17 cellular contexts compared by ENCODE assay signal in genomic region chr6:35635601-35636597, GRCh38. TPM values are rescaled to one million over a fixed set of nuclear protein-coding genes. Genes with fewer than 3 reads are reported as not detected.
DNase-seq lines count a peak whose midpoint lies in the region; ATAC-seq and TF ChIP-seq lines count a peak whose summit lies in the region.
"Had no signal": no experiment of that assay in that cellular context is flagged by ENCODE, and none has a peak within 500 bp of the region (broad histone marks: within the 10 kb centered on the region; RNA-seq: fewer than 3 reads in every experiment).

No MANE protein-coding gene starts in this region.

- H3K9ac ChIP-seq in Karpas-422 (ENCODE audit: low read length), result no peak overlapping the region

- no peaks in the 10 kb centered on the region for H4K20me1 ChIP-seq in Karpas-422 (ENCODE audit: insufficient read depth, low read depth, low read length)

- H3K9me3 ChIP-seq in Karpas-422 (ENCODE audit: low read length), result no peaks in the 10 kb centered on the region
- no peaks in the 10 kb centered on the region for H3K9me3 ChIP-seq in psoas muscle
- H3K9me3 ChIP-seq: heart left ventricle had no signal

- H3K36me3 Mint-ChIP-seq in activated CD4-positive, alpha-beta T cell treated with anti-CD3 and anti-CD28 coated beads for 36 hours (ENCODE audit: low read depth), result peaks cover 49% of the 10 kb centered on the region
- H3K36me3 Mint-ChIP-seq: natural killer cell had no signal

- TF ChIP-seq CTCF in psoas muscle (IDR thresholded peaks at IDR 0.05), result no peak

- POLR2A ChIA-PET in activated CD4-positive, alpha-beta T cell treated with anti-CD3 and anti-CD28 coated beads for 36 hours (lab: Charles Lee), result no interaction called here

- peaks cover 22% of the 10 kb centered on the region; the same call in 1 of the 2 replicates for H3K79me2 ChIP-seq in Karpas-422 (ENCODE audit: low read length)

- DNase-seq in activated CD4-positive, alpha-beta T cell treated with anti-CD3 and anti-CD28 coated beads for 36 hours, result no peak
- no peak for DNase-seq in activated CD4-positive, alpha-beta T cell treated with anti-CD3 and anti-CD28 coated beads, Interleukin-2, amount 50 U/mL, for 48 hours
- DNase-seq in Karpas-422 (peak; percentile 7), amniotic epithelial cell (ENCODE audit: low read depth) (peak; percentile 45), psoas muscle (no peak), DMS79 (lab: John Stamatoyannopoulos, UW) (no peak), epidermal melanocyte (ENCODE audit: insufficient read length, low spot score) (no peak), nucleus accumbens (lab: John Stamatoyannopoulos, UW) (no peak)
- DNase-seq: H9, heart left ventricle, KBM-7, mammary epithelial cell, natural killer cell, NCI-H1092 treated with DMSO at 0.1 percent for 48 hours, NCI-H2081 treated with DMSO at 0.1 percent for 48 hours had no signal

- peaks cover 22% of the 10 kb centered on the region for H3K36me3 ChIP-seq in Karpas-422 (ENCODE audit: insufficient read depth, low read length)
- peaks cover 17 to 96% of the 10 kb centered on the region in 2 donors for H3K36me3 ChIP-seq in psoas muscle (ENCODE audit: insufficient read depth in 1 of 2, low read depth in 1 of 2)

- peaks cover 33% of the 10 kb centered on the region for H3K4me1 Mint-ChIP-seq in activated CD4-positive, alpha-beta T cell treated with anti-CD3 and anti-CD28 coated beads for 36 hours
- H3K4me1 Mint-ChIP-seq: natural killer cell had no signal

- H3K4me3 ChIP-seq in Karpas-422 (ENCODE audit: low read length), result no peak overlapping the region
- no peak overlapping the region for H3K4me3 ChIP-seq in psoas muscle
- H3K4me3 ChIP-seq: cardiac muscle cell, heart left ventricle had no signal

- H3K4me1 ChIP-seq in Karpas-422 (ENCODE audit: low read length) (peaks cover 11% of the 10 kb centered on the region), psoas muscle (peaks cover 35% of the 10 kb centered on the region)

- intact Hi-C loops in activated CD4-positive, alpha-beta T cell treated with anti-CD3 and anti-CD28 coated beads for 36 hours (cut with DNase I, micrococcal nuclease), result no loop called here
- intact Hi-C loops in psoas muscle (cut with DNase I), result no loop called here

- H3K4me3 Mint-ChIP-seq in activated CD4-positive, alpha-beta T cell treated with anti-CD3 and anti-CD28 coated beads for 36 hours, result no peak overlapping the region
- H3K4me3 Mint-ChIP-seq: H9, natural killer cell had no signal

- H3K27me3 Mint-ChIP-seq in activated CD4-positive, alpha-beta T cell treated with anti-CD3 and anti-CD28 coated beads for 36 hours, result no peaks in the 10 kb centered on the region

- WGBS in psoas muscle, 3 donors, result 58 to 83% (median 63%) methylated on average over 4 of the region's 4 CpGs

- peak overlapping the region; percentile 85 for H3K27ac Mint-ChIP-seq in activated CD4-positive, alpha-beta T cell treated with anti-CD3 and anti-CD28 coated beads for 36 hours
- H3K27ac Mint-ChIP-seq: H9, natural killer cell had no signal

- H3K9me2 ChIP-seq in Karpas-422 (replicated peaks; ENCODE audit: insufficient read depth, low read length), result no peaks in the 10 kb centered on the region

- H3K27ac ChIP-seq in Karpas-422 (ENCODE audit: low read length) (no peak overlapping the region), psoas muscle (peak overlapping the region; percentile 54)
- H3K27ac ChIP-seq: cardiac muscle cell had no signal

- H3K4me2 ChIP-seq in Karpas-422 (ENCODE audit: low read depth, low read length, poor library complexity, severe bottlenecking), result no peak overlapping the region

- CTCF ChIA-PET in activated CD4-positive, alpha-beta T cell treated with anti-CD3 and anti-CD28 coated beads for 36 hours (lab: Charles Lee), result interaction anchor here (0.6 to 1.8 kb wide), 4 partner anchors 15 to 787 kb away, joined by 3 to 6 read pairs (median 4); no protein-coding TSS in a partner anchor

- peak; percentile 36 for ATAC-seq in activated CD4-positive, alpha-beta T cell treated with anti-CD3 and anti-CD28 coated beads for 36 hours
- ATAC-seq in psoas muscle, result peak in 1 of 4 donors; percentile 24
- ATAC-seq: esophagus mucosa, heart left ventricle, natural killer cell had no signal

- no peaks in the 10 kb centered on the region for H3K9me3 Mint-ChIP-seq in activated CD4-positive, alpha-beta T cell treated with anti-CD3 and anti-CD28 coated beads for 36 hours (ENCODE audit: low read depth)
- H3K9me3 Mint-ChIP-seq: H9, natural killer cell had no signal

- no peaks in the 10 kb centered on the region for H3K27me3 ChIP-seq in Karpas-422 (ENCODE audit: low read length)
- no peaks in the 10 kb centered on the region for H3K27me3 ChIP-seq in psoas muscle (ENCODE audit: insufficient read depth in 3 of 3, low read length in 2 of 3)
- H3K27me3 ChIP-seq: cardiac muscle cell, heart left ventricle had no signal

- H2AFZ ChIP-seq in Karpas-422 (ENCODE audit: low read length), result no peak overlapping the region

RNA-seq across cellular contexts. Expression of gene FKBP5, which starts 52.8 kb away (rescaled TPM):
- 100 to 1,000 TPM; 140 to 141 TPM for total RNA-seq in activated CD4-positive, alpha-beta T cell treated with anti-CD3 and anti-CD28 coated beads for 36 hours
- total RNA-seq in Karpas-422 (2014; rRNA removed; shearing (Covaris generic); ENCODE audit: low replicate concordance), result 22.9 and 28.3 TPM in 2 replicates
- 1,000 to 10,000 TPM in 1 of 4 donors, 100 to 1,000 TPM in 2, 10 to 100 TPM in 1; 56.5 to 1,905 (median 378) TPM for total RNA-seq in psoas muscle
- 100 to 1,000 TPM; 296 to 849 (median 675) TPM for polyA plus RNA-seq in psoas muscle

Comparison
In these comparisons a context has a peak if more than half of its experiments do, and no peak if none do; other contexts are left out.
1. DNase-seq: peak in Karpas-422 (single experiment) and amniotic epithelial cell (single experiment); none in activated CD4-positive, alpha-beta T cell treated with anti-CD3 and anti-CD28 coated beads for 36 hours (single experiment), activated CD4-positive, alpha-beta T cell treated with anti-CD3 and anti-CD28 coated beads, Interleukin-2, amount 50 U/mL, for 48 hours (0 of 2), psoas muscle (0 of 2), DMS79 (single experiment), epidermal melanocyte (single experiment) and nucleus accumbens (0 of 56).